Comparison of ENCODE assay signal across 2 cellular contexts in genomic region chrX:153773218-153773611, GRCh38.
TF ChIP-seq lines count a peak whose summit lies in the region.

No MANE protein-coding gene starts in this region.

TF ChIP-seq in HepG2, 621 proteins besides CTCF, POLR2A, EP300 and RAD21:
- TF ChIP-seq MXD3 (CRISPR knock-in tag; IDR thresholded peaks at IDR 0.05) (no peak), ZNF598 (CRISPR knock-in tag; IDR thresholded peaks at IDR 0.05; ENCODE audit: borderline replicate concordance) (no peak), RBAK (CRISPR knock-in tag; IDR thresholded peaks at IDR 0.05) (no peak), TMF1 (CRISPR knock-in tag; IDR thresholded peaks at IDR 0.05; ENCODE audit: low read depth) (no peak), MTF1 (CRISPR knock-in tag; IDR thresholded peaks at IDR 0.05) (no peak), PPARG (CRISPR knock-in tag; conservative IDR thresholded peaks at IDR 0.05) (no peak), CENPBD1 (CRISPR knock-in tag; IDR thresholded peaks at IDR 0.05; ENCODE audit: borderline replicate concordance, low read depth) (no peak), NFATC3 (CRISPR knock-in tag; IDR thresholded peaks at IDR 0.05) (no peak), ZNF724P (CRISPR knock-in tag; IDR thresholded peaks at IDR 0.05; ENCODE audit: borderline replicate concordance) (no peak), ETS1 (CRISPR knock-in tag; IDR thresholded peaks at IDR 0.05) (no peak), ZNF20 (CRISPR knock-in tag; IDR thresholded peaks at IDR 0.05) (no peak), FOXP1 (IDR thresholded peaks at IDR 0.05) (no peak), FOXP1 (CRISPR knock-in tag; IDR thresholded peaks at IDR 0.05) (no peak), ZNF354B (CRISPR knock-in tag; IDR thresholded peaks at IDR 0.05) (no peak), SALL2 (CRISPR knock-in tag; IDR thresholded peaks at IDR 0.05) (no peak), IRF2 (CRISPR knock-in tag; IDR thresholded peaks at IDR 0.05) (no peak), PLSCR1 (CRISPR knock-in tag; IDR thresholded peaks at IDR 0.05; ENCODE audit: borderline replicate concordance) (no peak), IKZF5 (CRISPR knock-in tag; IDR thresholded peaks at IDR 0.05) (no peak), SP5 (CRISPR knock-in tag; IDR thresholded peaks at IDR 0.05; ENCODE audit: borderline replicate concordance, low read depth) (no peak), YY1 (IDR thresholded peaks at IDR 0.05; ENCODE audit: insufficient read depth, insufficient replicate concordance, low read depth, low read length) (no peak)

TF ChIP-seq in HEK293, 187 proteins besides CTCF, POLR2A, EP300 and RAD21:
- TF ChIP-seq ELK4 (IDR thresholded peaks at IDR 0.05; ENCODE audit: borderline replicate concordance, low read depth, low read length) (no peak), HIC1 (tag by site-specific recombination; IDR thresholded peaks at IDR 0.05) (peak; percentile 61; the same call in 1 of the 2 replicates)
